In the genomic region with DNA sequence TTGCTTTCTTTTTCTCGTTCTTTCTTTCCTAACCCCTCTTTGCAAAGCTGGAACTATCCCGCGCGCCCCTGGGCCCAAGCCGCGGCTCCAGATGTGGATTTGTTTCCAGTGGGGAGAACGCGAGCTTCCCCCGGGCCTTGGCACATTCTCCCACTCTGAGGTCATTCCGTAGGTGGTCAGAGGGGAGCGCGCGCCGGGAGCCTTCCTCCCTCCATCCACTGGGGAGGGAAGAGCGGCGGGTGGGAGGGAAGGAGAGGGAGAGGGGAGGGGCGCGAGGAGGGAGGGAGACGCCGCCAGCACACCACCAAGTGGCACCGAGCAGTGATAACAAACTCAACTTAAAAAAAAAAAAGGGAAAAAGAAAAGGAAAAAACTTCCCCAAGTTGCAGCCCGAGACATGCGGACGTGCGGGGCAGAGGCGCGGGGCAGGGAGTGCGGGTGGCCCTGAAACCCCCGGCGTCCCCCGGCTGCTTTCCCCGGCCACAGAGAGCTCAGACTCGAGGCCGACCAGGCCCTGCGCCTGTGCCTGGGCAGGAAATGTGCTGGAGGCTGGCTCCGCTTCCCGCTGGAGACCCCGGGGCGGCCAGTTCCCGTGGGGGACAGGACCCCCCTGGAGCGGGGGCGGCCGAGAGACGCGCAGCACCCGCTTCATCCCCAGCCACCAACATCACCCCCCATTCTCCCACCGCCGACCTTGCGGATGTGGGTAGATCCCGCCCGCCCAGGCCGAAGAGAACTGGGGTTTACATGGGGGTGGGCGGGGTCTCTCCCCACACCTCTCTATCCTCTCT, we compare ENCODE assay signal across 10 cellular contexts. TPM values are rescaled to one million over a fixed set of nuclear protein-coding genes. Genes with fewer than 3 reads are reported as not detected.
DNase-seq lines count a peak whose midpoint lies in the region; ATAC-seq, FAIRE-seq and TF ChIP-seq lines count a peak whose summit lies in the region.
"Had no signal": no experiment of that assay in that cellular context is flagged by ENCODE, and none has a peak within 500 bp of the region (broad histone marks: within the 10 kb centered on the region; RNA-seq: fewer than 3 reads in every experiment).

No MANE protein-coding gene starts in this region.

- TF ChIP-seq RAD21 in H1 (IDR thresholded peaks at IDR 0.05 in 1 of 2, conservative IDR thresholded peaks at IDR 0.05 in 1 of 2; ENCODE audit: low read depth in 2 of 2, low read length in 2 of 2), result peak in 1 of 2 experiments; percentile 8; a peak in 1 of 4 replicates

- H3K27me3 Mint-ChIP-seq in activated CD4-positive, alpha-beta T cell treated with anti-CD3 and anti-CD28 coated beads, Interleukin-2, amount 10 ng/mL, durations not matched to agents 24 days and 14 days, result peaks cover 15% of the 10 kb centered on the region
- peaks cover 26 to 47% of the 10 kb centered on the region in 2 donors for H3K27me3 Mint-ChIP-seq in stimulated activated naive B cell treated with anti-CD40 and anti-IgM and Interleukin-4, amounts not matched to agents 10 μg/mL and 1 μg/mL and 100 μg/mL, for 72 hours

- H3K4ac ChIP-seq in H1 (replicated peaks; ENCODE audit: insufficient read length, low read depth, low read length), result no peak overlapping the region

- H3K23ac ChIP-seq in H1 (ENCODE audit: insufficient read length), result no peak overlapping the region

- peak overlapping the region; percentile 92 to 94 for H3K4me2 ChIP-seq in H1 (ENCODE audit: insufficient read depth in 1 of 2, low read depth in 2 of 2, low read length in 2 of 2)

- peak overlapping the region; percentile 81 for H3K27ac Mint-ChIP-seq in activated CD4-positive, alpha-beta T cell treated with anti-CD3 and anti-CD28 coated beads, Interleukin-2, amount 10 ng/mL, durations not matched to agents 24 days and 14 days
- H3K27ac Mint-ChIP-seq in stimulated activated naive B cell treated with anti-CD40 and anti-IgM and Interleukin-4, amounts not matched to agents 10 μg/mL and 1 μg/mL and 100 μg/mL, for 72 hours, result no peak overlapping the region

- H2BK15ac ChIP-seq in H1 (ENCODE audit: low read length), result no peak overlapping the region

- peaks cover 5 to 6% of the 10 kb centered on the region in 2 experiments for H4K20me1 ChIP-seq in H1 (replicated peaks in 1 of 2; ENCODE audit: control insufficient read depth in 1 of 2, insufficient read depth in 2 of 2, low read length in 2 of 2)

- H2BK5ac ChIP-seq in H1 (ENCODE audit: low read depth, low read length), result peak overlapping the region; percentile 60; the same call in 1 of the 2 replicates

- no peaks in the 10 kb centered on the region for H3K36me3 ChIP-seq in MG63
- H3K36me3 ChIP-seq in H1 (ENCODE audit: control insufficient read depth in 2 of 4, insufficient read depth in 4 of 4, low read length in 3 of 4), result no peaks in the 10 kb centered on the region
- H3K36me3 ChIP-seq in lung (ENCODE audit: control insufficient read depth in 2 of 2, insufficient read depth in 2 of 2, low read length in 2 of 2), result no peaks in the 10 kb centered on the region

- H3K36me3 Mint-ChIP-seq in activated CD4-positive, alpha-beta T cell treated with anti-CD3 and anti-CD28 coated beads, Interleukin-2, amount 10 ng/mL, durations not matched to agents 24 days and 14 days (ENCODE audit: low read depth), result no peaks in the 10 kb centered on the region
- no peaks in the 10 kb centered on the region for H3K36me3 Mint-ChIP-seq in stimulated activated naive B cell treated with anti-CD40 and anti-IgM and Interleukin-4, amounts not matched to agents 10 μg/mL and 1 μg/mL and 100 μg/mL, for 72 hours

- H3K9ac ChIP-seq in H1 (replicated peaks in 1 of 4; ENCODE audit: extremely low read depth in 1 of 4, low read depth in 3 of 4, low read length in 3 of 4), result no peak overlapping the region

- no peaks in the 10 kb centered on the region for H3K79me1 ChIP-seq in H1 (ENCODE audit: low read depth, low read length)

- no peak overlapping the region for H2AFZ ChIP-seq in H1 (ENCODE audit: low read length)

- peak overlapping the region; percentile 48 for H3K18ac ChIP-seq in H1 (ENCODE audit: extremely low read depth, low read length)

- intact Hi-C loops in activated CD4-positive, alpha-beta T cell treated with anti-CD3 and anti-CD28 coated beads, Interleukin-2, amount 10 ng/mL, durations not matched to agents 24 days and 14 days (cut with micrococcal nuclease), result loop anchor here (1.0 to 5.0 kb wide), 7 partner anchors 82 to 1108 kb away; a partner anchor contains a TSS

- no peak overlapping the region for H2BK12ac ChIP-seq in H1 (ENCODE audit: low read depth, low read length)

- no peak overlapping the region for H2BK120ac ChIP-seq in H1 (replicated peaks; ENCODE audit: low read depth, low read length)

- H3K9me3 ChIP-seq in MG63, result no peaks in the 10 kb centered on the region
- H3K9me3 ChIP-seq in H1 (ENCODE audit: insufficient read depth in 2 of 2, low read depth in 1 of 2, low read length in 1 of 2), result no peaks in the 10 kb centered on the region
- H3K9me3 ChIP-seq in lung (ENCODE audit: control insufficient read depth in 2 of 2, insufficient read depth in 1 of 2, low read length in 1 of 2), result no peaks in the 10 kb centered on the region

- H3K79me2 ChIP-seq in H1 (ENCODE audit: control insufficient read depth in 1 of 2, insufficient read depth in 2 of 2, low read length in 2 of 2), result no peaks in the 10 kb centered on the region

- H3K27me3 ChIP-seq in MG63, result no peaks in the 10 kb centered on the region
- H3K27me3 ChIP-seq in H1 (replicated peaks in 1 of 4; ENCODE audit: control insufficient read depth in 3 of 4, extremely low read depth in 1 of 4, insufficient read depth in 3 of 4, low read length in 3 of 4), result peaks cover 25 to 61% (median 53%) of the 10 kb centered on the region in 4 experiments
- H3K27me3 ChIP-seq in lung (ENCODE audit: control insufficient read depth, insufficient read depth), result no peaks in the 10 kb centered on the region

- no peaks in the 10 kb centered on the region for H3K9me3 Mint-ChIP-seq in activated CD4-positive, alpha-beta T cell treated with anti-CD3 and anti-CD28 coated beads, Interleukin-2, amount 10 ng/mL, durations not matched to agents 24 days and 14 days
- H3K9me3 Mint-ChIP-seq in stimulated activated naive B cell treated with anti-CD40 and anti-IgM and Interleukin-4, amounts not matched to agents 10 μg/mL and 1 μg/mL and 100 μg/mL, for 72 hours, result no peaks in the 10 kb centered on the region

- no peak for ATAC-seq in lung (ENCODE audit: insufficient read depth, low FRiP score)
- no peak for ATAC-seq in stimulated activated naive B cell treated with anti-CD40 and anti-IgM and Interleukin-4, amounts not matched to agents 10 μg/mL and 1 μg/mL and 100 μg/mL, for 72 hours (replicated peaks)
- no peak for ATAC-seq in HG03159 (IDR thresholded peaks at IDR 0.05; ENCODE audit: unreplicated experiment)

- H3K4me1 ChIP-seq in H1 (replicated peaks in 1 of 4; ENCODE audit: control insufficient read depth in 3 of 4, insufficient read depth in 4 of 4, low read length in 3 of 4) (peaks cover 0 to 24% (median 13%) of the 10 kb centered on the region in 4 experiments; a peak in 6 of 7 replicates), lung (ENCODE audit: control insufficient read depth in 2 of 2, insufficient read depth in 2 of 2, low read length in 2 of 2) (peaks cover 4 to 5% of the 10 kb centered on the region in 2 donors)

- H3K56ac ChIP-seq in H1 (replicated peaks; ENCODE audit: insufficient read length, low read depth, low read length), result peak overlapping the region; percentile 43

- H4K8ac ChIP-seq in H1 (ENCODE audit: extremely low read depth, insufficient read depth, low read length), result no peak overlapping the region; the same call in 1 of the 2 replicates

- no peak overlapping the region for H4K5ac ChIP-seq in H1 (ENCODE audit: insufficient read length, low read depth, low read length)

- H3K4me3 ChIP-seq in MG63, result peak overlapping the region; percentile 69
- H3K4me3 ChIP-seq in H1 (ENCODE audit: extremely low read depth in 1 of 4, insufficient read depth in 2 of 4, low read depth in 3 of 4, low read length in 4 of 4), result peak overlapping the region; percentile 28 to 71 (median 42)
- peak overlapping the region; percentile 9 for H3K4me3 ChIP-seq in lung

- TF ChIP-seq CTCF in H1 (IDR thresholded peaks at IDR 0.05; ENCODE audit: control extremely low read depth in 1 of 3, insufficient read depth in 1 of 3, low read depth in 1 of 3, low read length in 3 of 3), result peak in 1 of 3 experiments; percentile 9; a peak in 1 of 4 replicates
- no peak for TF ChIP-seq CTCF in lung (IDR thresholded peaks at IDR 0.05; ENCODE audit: control extremely low read depth, extremely low read depth)

- FAIRE-seq in H1 (lab: Jason Lieb, UNC), result no peak
- FAIRE-seq: islet of Langerhans had no signal

- H2AK5ac ChIP-seq in H1 (ENCODE audit: low read depth, low read length), result no peak overlapping the region; the same call in 1 of the 2 replicates

- TF ChIP-seq POLR2A in H1 (IDR thresholded peaks at IDR 0.05; ENCODE audit: control extremely low read depth in 1 of 2, low read depth in 2 of 2, low read length in 2 of 2), result no peak

- H4K91ac ChIP-seq in H1 (replicated peaks; ENCODE audit: insufficient read length, low read length), result no peak overlapping the region

- no peak overlapping the region for H2BK20ac ChIP-seq in H1 (ENCODE audit: low read length)

- H3K27ac ChIP-seq in H1 (ENCODE audit: low read depth, low read length), result no peak overlapping the region
- peak overlapping the region; percentile 95 to 96 for H3K27ac ChIP-seq in lung (ENCODE audit: low read depth in 1 of 2, low read length in 1 of 2)

- DNase-seq in NCI-H1092 treated with DMSO at 0.1 percent for 48 hours (lab: John Stamatoyannopoulos, UW) (peak; percentile 9), NCI-H1092 (lab: John Stamatoyannopoulos, UW) (no peak), MG63 (peak; percentile 88), H1 (ENCODE audit: low read depth in 1 of 2, low spot score in 2 of 2) (peak in 1 of 2 experiments; percentile 77), lung (ENCODE audit: low spot score) (peak; percentile 81)
- DNase-seq in activated CD4-positive, alpha-beta T cell treated with anti-CD3 and anti-CD28 coated beads, Interleukin-2, amount 10 ng/mL, durations not matched to agents 24 days and 14 days, result peak; percentile 85
- DNase-seq in stimulated activated naive B cell treated with anti-CD40 and anti-IgM and Interleukin-4, amounts not matched to agents 10 μg/mL and 1 μg/mL and 100 μg/mL, for 72 hours, result no peak

- 1% methylated on average over 41 of the region's 53 CpGs; no CpG with 5 or more reads in 1 of the 2 experiments for WGBS in H1 (ENCODE audit: extremely low coverage in 1 of 2, insufficient coverage in 1 of 2, insufficient read length in 1 of 2, insufficient replicate concordance in 2 of 2, low coverage in 1 of 2, low lambda C conversion rate in 2 of 2, missing lambda C conversion rate in 1 of 2), 2 experiments
- 0 to 2% methylated on average over 42 to 52 of the region's 53 CpGs for WGBS in lung, 2 donors

- peaks cover 19% of the 10 kb centered on the region for H3K4me1 Mint-ChIP-seq in activated CD4-positive, alpha-beta T cell treated with anti-CD3 and anti-CD28 coated beads, Interleukin-2, amount 10 ng/mL, durations not matched to agents 24 days and 14 days
- peaks cover 13 to 38% of the 10 kb centered on the region in 2 donors for H3K4me1 Mint-ChIP-seq in stimulated activated naive B cell treated with anti-CD40 and anti-IgM and Interleukin-4, amounts not matched to agents 10 μg/mL and 1 μg/mL and 100 μg/mL, for 72 hours

- no peak for TF ChIP-seq EP300 in H1 (IDR thresholded peaks at IDR 0.05; ENCODE audit: borderline replicate concordance in 1 of 2, low read depth in 2 of 2, low read length in 2 of 2)

- H3K14ac ChIP-seq in H1 (ENCODE audit: insufficient read length), result no peak overlapping the region

- POLR2A ChIA-PET in H1 (lab: Charles Lee; ENCODE audit: partially characterized antibody), result interaction anchor here (0.6 to 4.5 kb wide), 13 partner anchors 9 to 160 kb away, joined by 3 to 29 read pairs (median 4); no protein-coding TSS in a partner anchor

- H3K4me3 Mint-ChIP-seq in activated CD4-positive, alpha-beta T cell treated with anti-CD3 and anti-CD28 coated beads, Interleukin-2, amount 10 ng/mL, durations not matched to agents 24 days and 14 days, result peak overlapping the region; percentile 86
- peak overlapping the region; percentile 86 to 93 for H3K4me3 Mint-ChIP-seq in stimulated activated naive B cell treated with anti-CD40 and anti-IgM and Interleukin-4, amounts not matched to agents 10 μg/mL and 1 μg/mL and 100 μg/mL, for 72 hours

- H3K23me2 ChIP-seq in H1 (ENCODE audit: low read depth, low read length), result peaks cover 25% of the 10 kb centered on the region

- CTCF ChIA-PET in H1 (lab: Charles Lee; ENCODE audit: partially characterized antibody), result interaction anchor here (0.5 to 27.8 kb wide), 45 partner anchors 8 to 464 kb away, joined by 3 to 831 read pairs (median 4); a partner anchor contains a TSS

RNA-seq across cellular contexts. Expression of a gene that starts 3.1 kb away (rescaled TPM):
- total RNA-seq in MG63 (2014; rRNA removed; shearing (Covaris generic); ENCODE audit: low replicate concordance), result 15.7 and 21.7 TPM in 2 replicates
- 11.7 and 12.2 TPM in 2 replicates for total RNA-seq in activated CD4-positive, alpha-beta T cell treated with anti-CD3 and anti-CD28 coated beads, Interleukin-2, amount 10 ng/mL, durations not matched to agents 24 days and 14 days
- total RNA-seq in H1 (2021; fragmentation: NEBNext Ultra II Directional; extraction: Animal tissue kit (Norgen Biotek cat#: 25700)), result 1.0 and 1.2 TPM in 2 replicates
- 0.65 and 0.96 TPM in 2 replicates for polyA plus RNA-seq in H1 (2011; rRNA removed)
- 0.62 TPM for polyA plus RNA-seq in H1 (2011; cell fraction: cytosol; rRNA removed)
- polyA plus RNA-seq in H1 (2011; cell fraction: nucleus; rRNA removed), result 1.7 TPM
- polyA plus RNA-seq in H1 (2012, experiment 1 of 2), result 0.25 to 0.47 TPM (median 0.34 TPM) in 4 replicates
- 0.16 TPM for polyA plus RNA-seq in H1 (2012, experiment 2 of 2)
- 0.36 TPM for polyA plus RNA-seq in H1 (2013, experiment 1 of 2)
- polyA plus RNA-seq in H1 (2013, experiment 2 of 2), result 0.48 TPM
- polyA minus RNA-seq in H1 (2011; rRNA and poly(A)+ RNA removed), result 0.22 and 0.27 TPM in 2 replicates
- 0.66 TPM for polyA minus RNA-seq in H1 (2011; cell fraction: cytosol; rRNA and poly(A)+ RNA removed)
- 6.8 TPM for polyA minus RNA-seq in H1 (2011; cell fraction: nucleus; rRNA and poly(A)+ RNA removed)
- total RNA-seq in lung, result 10 to 100 TPM; 23.5 to 24.7 TPM
- 10 to 100 TPM; 12.6 to 31.5 TPM for polyA plus RNA-seq in lung
- total RNA-seq: Daoy had no signal

Comparison
In these comparisons a context has a peak if more than half of its experiments do, and no peak if none do; other contexts are left out.
1. DNase-seq: peak in NCI-H1092 treated with DMSO at 0.1 percent for 48 hours (single experiment), MG63 (single experiment), activated CD4-positive, alpha-beta T cell treated with anti-CD3 and anti-CD28 coated beads, Interleukin-2, amount 10 ng/mL, durations not matched to agents 24 days and 14 days (single experiment) and lung (single experiment); none in NCI-H1092 (single experiment) and stimulated activated naive B cell treated with anti-CD40 and anti-IgM and Interleukin-4, amounts not matched to agents 10 μg/mL and 1 μg/mL and 100 μg/mL, for 72 hours (single experiment).
2. H3K4me3 ChIP-seq: peak in every context shown above with its lines; median percentile 69 in MG63; 42 in H1; 9 in lung.